In the genomic region with DNA sequence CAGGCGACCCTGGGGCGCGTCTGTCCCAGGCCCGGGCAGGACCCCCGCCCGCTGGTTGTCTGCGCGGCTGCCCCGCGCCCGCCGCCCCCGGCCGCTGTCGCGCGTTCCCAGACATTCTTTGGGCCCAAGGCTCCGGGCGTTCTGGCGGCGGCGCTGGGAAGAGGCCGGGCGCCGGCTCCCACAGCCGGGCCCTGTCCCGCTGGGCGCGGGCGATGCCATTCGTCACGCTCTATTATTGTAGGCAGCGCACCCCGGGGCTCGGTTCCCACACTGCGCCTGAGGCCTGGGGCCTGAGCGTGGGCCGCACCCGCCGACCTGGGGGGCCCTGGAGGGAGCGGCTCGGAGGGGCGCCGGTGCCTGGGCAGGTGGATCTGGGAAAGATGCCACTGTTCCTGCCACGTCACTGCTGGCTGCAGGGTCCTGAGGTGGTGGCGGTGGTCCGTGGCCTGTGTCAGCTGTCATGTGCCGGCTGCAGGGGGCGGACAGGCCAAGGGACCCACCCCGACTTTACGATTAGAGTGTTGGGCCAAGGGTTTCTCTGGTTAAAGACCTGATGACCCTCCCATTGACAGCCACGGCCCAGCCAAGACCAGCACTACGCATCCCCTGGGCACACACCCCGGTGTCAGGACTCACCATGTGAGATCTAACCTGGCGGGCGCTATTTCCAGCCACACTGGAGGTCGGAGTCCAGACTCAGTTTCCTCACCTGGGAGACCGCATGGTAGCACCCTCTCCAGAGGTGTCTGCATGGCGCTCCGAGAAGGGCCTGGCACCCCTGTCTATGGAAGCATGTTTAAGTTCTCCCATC, we compare ENCODE assay signal across 10 cellular contexts. TPM values are rescaled to one million over a fixed set of nuclear protein-coding genes. Genes with fewer than 3 reads are reported as not detected.
A peak's percentile ranks its signal among the peaks of the same experiment; 100 is the strongest.
DNase-seq lines count a peak whose midpoint lies in the region; ATAC-seq, FAIRE-seq and TF ChIP-seq lines count a peak whose summit lies in the region.
"Had no signal": no experiment of that assay in that cellular context is flagged by ENCODE, and none has a peak within 500 bp of the region (broad histone marks: within the 10 kb centered on the region; RNA-seq: fewer than 3 reads in every experiment).

No MANE protein-coding gene starts in this region.

- H2BK20ac ChIP-seq in H9 (ENCODE audit: low read depth, low read length, poor library complexity, severe bottlenecking) = no peak overlapping the region

- H3K36me3 Mint-ChIP-seq in H9 (ENCODE audit: insufficient read depth in 1 of 3, low read depth in 3 of 3) = peaks cover 1 to 7% (median 4%) of the 10 kb centered on the region in 3 experiments; a peak in 4 of 7 replicates

- peak overlapping the region; percentile 44 to 68; a peak in 3 of 5 replicates for H3K4me3 Mint-ChIP-seq in H9

- H2BK12ac ChIP-seq in H9 (ENCODE audit: insufficient read length, low read depth, low read length) = no peak overlapping the region

- no peak overlapping the region for H2AK5ac ChIP-seq in H9 (ENCODE audit: insufficient read length, low read length)

- CTCF ChIA-PET in A549 (lab: Yijun Ruan, JAX) = no interaction called here

- peak overlapping the region; percentile 82 for H3K4me2 ChIP-seq in A549
- H3K4me2 ChIP-seq in H9 (ENCODE audit: insufficient read depth, insufficient read length, low read length) = no peak overlapping the region

- peaks cover 76% of the 10 kb centered on the region for H3K27me3 Mint-ChIP-seq in H9 (ENCODE audit: low read depth)

- no peak overlapping the region for H4K5ac ChIP-seq in H9 (ENCODE audit: insufficient read length, low read depth, low read length)

- no peak overlapping the region for H3T11ph ChIP-seq in H9 (ENCODE audit: low read length)

- H3K9me3 Mint-ChIP-seq in H9 = peaks cover 10 to 17% of the 10 kb centered on the region in 2 experiments

- H3K23ac ChIP-seq in H9 (ENCODE audit: insufficient read length, low read depth, low read length) = no peak overlapping the region

- no peak for TF ChIP-seq POLR2A in A549 (IDR thresholded peaks at IDR 0.05; ENCODE audit: low read length)
- TF ChIP-seq POLR2A in GM12892 (IDR thresholded peaks at IDR 0.05; ENCODE audit: low read depth, low read length) = no peak

- H2BK5ac ChIP-seq in H9 (ENCODE audit: insufficient read length, low read length) = no peak overlapping the region

- TF ChIP-seq CTCF in A549 (IDR thresholded peaks at IDR 0.05) (no peak), H9 (conservative IDR thresholded peaks at IDR 0.05) (no peak), foreskin keratinocyte (conservative IDR thresholded peaks at IDR 0.05) (no peak), omental fat pad (IDR thresholded peaks at IDR 0.05) (no peak), GM10266 (IDR thresholded peaks at IDR 0.05; ENCODE audit: control insufficient read depth, insufficient read depth, low read depth, missing control alignments) (no peak)

- no peak overlapping the region for H3K27ac Mint-ChIP-seq in H9

- H4K91ac ChIP-seq in H9 (ENCODE audit: insufficient read length, low read depth, low read length) = no peak overlapping the region

- H4K8ac ChIP-seq in H9 (replicated peaks; ENCODE audit: insufficient read length, low read depth, low read length) = no peak overlapping the region

- POLR2A ChIA-PET in A549 (lab: Yijun Ruan, JAX) = no interaction called here

- H3K4me3 ChIP-seq in A549 = peak overlapping the region; percentile 43

- H3K9ac ChIP-seq in H9 (ENCODE audit: extremely low read depth, insufficient read length, low read length) = no peak overlapping the region

- no peak overlapping the region for H2AFZ ChIP-seq in H9 (ENCODE audit: low read length)

- H3K4me1 Mint-ChIP-seq in H9 = peaks cover 14 to 15% of the 10 kb centered on the region in 2 experiments

- H3K27me3 ChIP-seq in H9 (ENCODE audit: insufficient read depth, low read length) (no peaks in the 10 kb centered on the region; the same call in 1 of the 2 replicates), foreskin keratinocyte (no peaks in the 10 kb centered on the region)

- no peak overlapping the region for H3K14ac ChIP-seq in H9 (ENCODE audit: insufficient read depth, low read length)

- WGBS in A549 (ENCODE audit: missing lambda C conversion rate) = 96% methylated on average over 7 of the region's 60 CpGs
- no CpG with 5 or more reads among the region's 60 CpGs for WGBS in H9 (ENCODE audit: extremely low coverage, insufficient read length, low lambda C conversion rate)

- no peak overlapping the region for H3K4ac ChIP-seq in H9 (ENCODE audit: low read depth, low read length)

- H2BK120ac ChIP-seq in H9 (ENCODE audit: low read depth, low read length, poor library complexity, severe bottlenecking) = no peak overlapping the region

- no peaks in the 10 kb centered on the region for H3K79me1 ChIP-seq in H9 (ENCODE audit: insufficient read depth, low read depth, low read length, poor library complexity, severe bottlenecking)

- H4K20me1 ChIP-seq in H9 (ENCODE audit: control insufficient read depth, insufficient read depth, insufficient read length) = no peaks in the 10 kb centered on the region

- ATAC-seq in A549 (no peak), foreskin keratinocyte (peak; percentile 21), omental fat pad (ENCODE audit: low FRiP score) (peak; percentile 8)

- no peak for FAIRE-seq in A549 (lab: Jason Lieb, UNC)
- no peak for FAIRE-seq in GM12892 (lab: Jason Lieb, UNC)

- H3K4me1 ChIP-seq in A549 (no peaks in the 10 kb centered on the region), H9 (ENCODE audit: insufficient read depth, low read length) (no peaks in the 10 kb centered on the region; the same call in 1 of the 2 replicates), foreskin keratinocyte (peaks cover 14% of the 10 kb centered on the region)

- DNase-seq in A549 (ENCODE audit: low read depth in 1 of 2, low spot score in 1 of 2) = no peak
- DNase-seq in H9 = no peak
- no peak for DNase-seq in foreskin keratinocyte
- no peak for DNase-seq in omental fat pad (ENCODE audit: low spot score)
- no peak for DNase-seq in epidermal melanocyte (ENCODE audit: insufficient read length, low spot score)
- DNase-seq in stimulated activated CD4-positive, alpha-beta T cell treated with anti-CD3 and anti-CD28 coated beads, Interleukin-2, amount 100 ng/mL, for 48 hours = no peak
- DNase-seq in GM10266 (ENCODE audit: extremely low spot score) = no peak
- no peak for DNase-seq in GM12892 (ENCODE audit: insufficient read length)
- DNase-seq: stimulated activated CD4-positive, alpha-beta T cell treated with anti-CD3 and anti-CD28 coated beads, Interleukin-4, amount 100 ng/mL, for 1 hour; T-helper 9 cell had no signal

- H3K18ac ChIP-seq in H9 (ENCODE audit: insufficient read length, low read depth, low read length) = no peak overlapping the region

- TF ChIP-seq RAD21 in A549 (conservative IDR thresholded peaks at IDR 0.05 in 1 of 2, IDR thresholded peaks at IDR 0.05 in 1 of 2) = no peak

- no peaks in the 10 kb centered on the region for H3K79me2 ChIP-seq in H9 (ENCODE audit: insufficient read depth, low read length)

- no peak overlapping the region for H3K56ac ChIP-seq in H9 (ENCODE audit: insufficient read length, low read depth, low read length)

- peak overlapping the region; percentile 66 to 85; a peak in 4 of 6 replicates for H3K27ac ChIP-seq in A549
- no peak overlapping the region for H3K27ac ChIP-seq in H9 (ENCODE audit: insufficient read length, low read depth, low read length)
- H3K27ac ChIP-seq in foreskin keratinocyte = no peak overlapping the region

- H3K9me3 ChIP-seq in A549 = no peaks in the 10 kb centered on the region
- no peaks in the 10 kb centered on the region for H3K9me3 ChIP-seq in H9 (ENCODE audit: control insufficient read depth, low read depth, low read length)

- H2BK15ac ChIP-seq in H9 (ENCODE audit: low read depth, low read length) = no peak overlapping the region

- no peak for TF ChIP-seq EP300 in A549 (IDR thresholded peaks at IDR 0.05)

- no peaks in the 10 kb centered on the region for H3K23me2 ChIP-seq in H9 (ENCODE audit: insufficient read length, low read depth, low read length, poor library complexity, severe bottlenecking)

TF ChIP-seq in A549, 52 proteins besides CTCF, POLR2A, EP300 and RAD21:
- no peak for TF ChIP-seq CBX2 (IDR thresholded peaks at IDR 0.05; ENCODE audit: borderline replicate concordance, low read depth)
- TF ChIP-seq JUNB (IDR thresholded peaks at IDR 0.05) = no peak
- TF ChIP-seq HOXA7 (CRISPR knock-in tag; IDR thresholded peaks at IDR 0.05) = no peak
- TF ChIP-seq GATA3 (IDR thresholded peaks at IDR 0.05; ENCODE audit: borderline replicate concordance) = no peak

RNA-seq across cellular contexts. Expression of a gene that starts 55.1 kb away (rescaled TPM):
- 2.8 and 3.2 TPM in 2 replicates for polyA plus RNA-seq in A549 (2011; rRNA removed)
- polyA plus RNA-seq in A549 (2012; cell fraction: cytosol; rRNA removed) = 2.5 and 3.0 TPM in 2 replicates
- 7.2 and 8.4 TPM in 2 replicates for polyA plus RNA-seq in A549 (2012; cell fraction: nucleus; rRNA removed)
- 5.0 to 6.7 TPM (median 5.7 TPM) in 3 replicates for polyA plus RNA-seq in A549 (2017; fragmentation: RNase III; extraction: RNeasy Plus Mini Kit Qiagen cat#74134 plus additional on column Dnase treatment)
- polyA minus RNA-seq in A549 (2011; rRNA and poly(A)+ RNA removed) = 4.7 and 5.2 TPM in 2 replicates
- total RNA-seq in H9 (2021) = 14.1 and 15.8 TPM in 2 replicates
- 23.7 and 29.2 TPM in 2 replicates for total RNA-seq in foreskin keratinocyte
- polyA plus RNA-seq in foreskin keratinocyte = 11.6 and 12.0 TPM in 2 replicates
- 10 to 100 TPM; 17.3 to 38.3 (median 23.3) TPM for total RNA-seq in omental fat pad
- polyA plus RNA-seq in GM12892 (2012; ENCODE audit: missing spikeins) = 2.0 TPM

Comparison
In these comparisons a context has a peak if more than half of its experiments do, and no peak if none do; other contexts are left out.
1. ATAC-seq: peak in foreskin keratinocyte (single experiment) and omental fat pad (single experiment); none in A549 (0 of 2).
2. H3K27ac ChIP-seq: peak in A549 (2 of 2); none in H9 (single experiment) and foreskin keratinocyte (single experiment).